1 cellular context compared by ENCODE assay signal in the genomic region with DNA sequence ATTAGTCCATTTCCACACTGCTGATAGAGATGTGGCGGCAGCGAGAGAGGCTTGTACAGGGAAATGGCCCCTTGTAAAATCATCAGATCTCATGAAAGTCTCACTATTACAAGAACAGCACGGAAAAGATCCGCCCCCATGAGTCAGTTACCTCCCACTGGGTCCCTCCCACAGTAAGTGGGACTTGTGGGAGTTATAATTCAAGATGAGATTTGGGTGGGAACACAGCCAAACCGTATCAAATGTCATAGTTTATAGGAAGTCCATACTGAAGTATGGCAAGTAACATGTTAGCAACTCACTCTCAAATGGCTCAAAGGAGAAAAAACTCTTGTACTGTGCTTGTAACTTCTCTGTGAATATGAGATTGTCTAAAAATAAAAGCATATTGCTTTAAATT.
TF ChIP-seq lines count a peak whose summit lies in the region.

No MANE protein-coding gene starts in this region.

TF ChIP-seq in HEK293, 187 proteins besides CTCF, POLR2A, EP300 and RAD21 (continued from another document and continues in another):
- TF ChIP-seq, protein P1, sequence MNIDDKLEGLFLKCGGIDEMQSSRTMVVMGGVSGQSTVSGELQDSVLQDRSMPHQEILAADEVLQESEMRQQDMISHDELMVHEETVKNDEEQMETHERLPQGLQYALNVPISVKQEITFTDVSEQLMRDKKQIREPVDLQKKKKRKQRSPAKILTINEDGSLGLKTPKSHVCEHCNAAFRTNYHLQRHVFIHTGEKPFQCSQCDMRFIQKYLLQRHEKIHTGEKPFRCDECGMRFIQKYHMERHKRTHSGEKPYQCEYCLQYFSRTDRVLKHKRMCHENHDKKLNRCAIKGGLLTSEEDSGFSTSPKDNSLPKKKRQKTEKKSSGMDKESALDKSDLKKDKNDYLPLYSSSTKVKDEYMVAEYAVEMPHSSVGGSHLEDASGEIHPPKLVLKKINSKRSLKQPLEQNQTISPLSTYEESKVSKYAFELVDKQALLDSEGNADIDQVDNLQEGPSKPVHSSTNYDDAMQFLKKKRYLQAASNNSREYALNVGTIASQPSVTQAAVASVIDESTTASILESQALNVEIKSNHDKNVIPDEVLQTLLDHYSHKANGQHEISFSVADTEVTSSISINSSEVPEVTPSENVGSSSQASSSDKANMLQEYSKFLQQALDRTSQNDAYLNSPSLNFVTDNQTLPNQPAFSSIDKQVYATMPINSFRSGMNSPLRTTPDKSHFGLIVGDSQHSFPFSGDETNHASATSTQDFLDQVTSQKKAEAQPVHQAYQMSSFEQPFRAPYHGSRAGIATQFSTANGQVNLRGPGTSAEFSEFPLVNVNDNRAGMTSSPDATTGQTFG (tag by site-specific recombination; IDR thresholded peaks at IDR 0.05; ENCODE audit: borderline replicate concordance) = no peak
- TF ChIP-seq ZNF585B (tag by site-specific recombination; IDR thresholded peaks at IDR 0.05) (no peak), ZNF404 (tag by site-specific recombination; IDR thresholded peaks at IDR 0.05) (no peak), ZNF155 (tag by site-specific recombination; IDR thresholded peaks at IDR 0.05) (no peak), GFI1B (tag by site-specific recombination; IDR thresholded peaks at IDR 0.05) (peak; percentile 73; the same call in 1 of the 2 replicates), ZNF623 (tag by site-specific recombination; IDR thresholded peaks at IDR 0.05) (no peak), ZNF626 (tag by site-specific recombination; IDR thresholded peaks at IDR 0.05) (no peak), ZBTB1 (tag by site-specific recombination; IDR thresholded peaks at IDR 0.05) (no peak), ZFHX2 (tag by site-specific recombination; conservative IDR thresholded peaks at IDR 0.05) (peak; percentile 97), ZNF266 (tag by site-specific recombination; IDR thresholded peaks at IDR 0.05; ENCODE audit: low read depth) (no peak), ZNF426 (tag by site-specific recombination; IDR thresholded peaks at IDR 0.05) (no peak), ZNF830 (tag by site-specific recombination; IDR thresholded peaks at IDR 0.05; ENCODE audit: low read depth) (no peak), ZNF777 (tag by site-specific recombination; IDR thresholded peaks at IDR 0.05; ENCODE audit: borderline replicate concordance) (no peak), ZNF292 (tag by site-specific recombination; IDR thresholded peaks at IDR 0.05; ENCODE audit: borderline replicate concordance, low read depth) (no peak), TSHZ1 (tag by site-specific recombination; IDR thresholded peaks at IDR 0.05; ENCODE audit: borderline replicate concordance) (peak; percentile 37; the same call in 1 of the 2 replicates), GLI4 (tag by site-specific recombination; IDR thresholded peaks at IDR 0.05) (no peak), ZNF16 (tag by site-specific recombination; IDR thresholded peaks at IDR 0.05; ENCODE audit: low read depth) (no peak), ZNF561 (tag by site-specific recombination; IDR thresholded peaks at IDR 0.05; ENCODE audit: borderline replicate concordance) (no peak; the same call in 1 of the 2 replicates), ZBTB21 (tag by site-specific recombination; IDR thresholded peaks at IDR 0.05) (no peak; the same call in 1 of the 2 replicates), ZBTB8A (tag by site-specific recombination; IDR thresholded peaks at IDR 0.05) (peak; percentile 9; the same call in 1 of the 2 replicates), ZNF366 (tag by site-specific recombination; conservative IDR thresholded peaks at IDR 0.05) (peak; percentile 64), WT1 (tag by site-specific recombination; IDR thresholded peaks at IDR 0.05) (peak; percentile 89), ZXDB (tag by site-specific recombination; IDR thresholded peaks at IDR 0.05) (peak; percentile 56; the same call in 1 of the 2 replicates), ZNF341 (tag by site-specific recombination; IDR thresholded peaks at IDR 0.05; ENCODE audit: low read depth) (peak; percentile 61), ZBTB17 (tag by site-specific recombination; IDR thresholded peaks at IDR 0.05) (no peak; the same call in none of the 2 replicates), MEIS1 (CRISPR knock-in tag; IDR thresholded peaks at IDR 0.05; ENCODE audit: borderline replicate concordance) (no peak), ZNF610 (tag by site-specific recombination; IDR thresholded peaks at IDR 0.05; ENCODE audit: borderline replicate concordance) (no peak), ZNF513 (tag by site-specific recombination; IDR thresholded peaks at IDR 0.05) (no peak), KLF16 (tag by site-specific recombination; IDR thresholded peaks at IDR 0.05) (no peak; the same call in 1 of the 2 replicates), ZNF530 (tag by site-specific recombination; IDR thresholded peaks at IDR 0.05; ENCODE audit: low read depth) (no peak), INSM2 (tag by site-specific recombination; IDR thresholded peaks at IDR 0.05) (no peak), HOXD13 (CRISPR knock-in tag; IDR thresholded peaks at IDR 0.05; ENCODE audit: borderline replicate concordance) (0 out of 2 replicates have a peak, but pooled peaks have one; percentile 32), ZNF48 (tag by site-specific recombination; IDR thresholded peaks at IDR 0.05) (no peak), ZNF19 (tag by site-specific recombination; IDR thresholded peaks at IDR 0.05; ENCODE audit: low read depth) (no peak), ZNF202 (tag by site-specific recombination; IDR thresholded peaks at IDR 0.05; ENCODE audit: borderline replicate concordance) (no peak), ZNF548 (tag by site-specific recombination; IDR thresholded peaks at IDR 0.05) (no peak), ZNF184 (tag by site-specific recombination; IDR thresholded peaks at IDR 0.05) (0 out of 2 replicates have a peak, but pooled peaks have one; percentile 65), ZNF670 (tag by site-specific recombination; IDR thresholded peaks at IDR 0.05; ENCODE audit: low read depth) (no peak), ZSCAN30 (tag by site-specific recombination; IDR thresholded peaks at IDR 0.05) (no peak), ZNF169 (tag by site-specific recombination; IDR thresholded peaks at IDR 0.05) (no peak), ZNF843 (tag by site-specific recombination; IDR thresholded peaks at IDR 0.05) (peak; percentile 68; the same call in 1 of the 2 replicates)
- TF ChIP-seq, protein P2, sequence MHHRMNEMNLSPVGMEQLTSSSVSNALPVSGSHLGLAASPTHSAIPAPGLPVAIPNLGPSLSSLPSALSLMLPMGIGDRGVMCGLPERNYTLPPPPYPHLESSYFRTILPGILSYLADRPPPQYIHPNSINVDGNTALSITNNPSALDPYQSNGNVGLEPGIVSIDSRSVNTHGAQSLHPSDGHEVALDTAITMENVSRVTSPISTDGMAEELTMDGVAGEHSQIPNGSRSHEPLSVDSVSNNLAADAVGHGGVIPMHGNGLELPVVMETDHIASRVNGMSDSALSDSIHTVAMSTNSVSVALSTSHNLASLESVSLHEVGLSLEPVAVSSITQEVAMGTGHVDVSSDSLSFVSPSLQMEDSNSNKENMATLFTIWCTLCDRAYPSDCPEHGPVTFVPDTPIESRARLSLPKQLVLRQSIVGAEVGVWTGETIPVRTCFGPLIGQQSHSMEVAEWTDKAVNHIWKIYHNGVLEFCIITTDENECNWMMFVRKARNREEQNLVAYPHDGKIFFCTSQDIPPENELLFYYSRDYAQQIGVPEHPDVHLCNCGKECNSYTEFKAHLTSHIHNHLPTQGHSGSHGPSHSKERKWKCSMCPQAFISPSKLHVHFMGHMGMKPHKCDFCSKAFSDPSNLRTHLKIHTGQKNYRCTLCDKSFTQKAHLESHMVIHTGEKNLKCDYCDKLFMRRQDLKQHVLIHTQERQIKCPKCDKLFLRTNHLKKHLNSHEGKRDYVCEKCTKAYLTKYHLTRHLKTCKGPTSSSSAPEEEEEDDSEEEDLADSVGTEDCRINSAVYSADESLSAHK (tag by site-specific recombination; IDR thresholded peaks at IDR 0.05) = peak; percentile 58; the same call in 1 of the 2 replicates
- TF ChIP-seq, protein P3, sequence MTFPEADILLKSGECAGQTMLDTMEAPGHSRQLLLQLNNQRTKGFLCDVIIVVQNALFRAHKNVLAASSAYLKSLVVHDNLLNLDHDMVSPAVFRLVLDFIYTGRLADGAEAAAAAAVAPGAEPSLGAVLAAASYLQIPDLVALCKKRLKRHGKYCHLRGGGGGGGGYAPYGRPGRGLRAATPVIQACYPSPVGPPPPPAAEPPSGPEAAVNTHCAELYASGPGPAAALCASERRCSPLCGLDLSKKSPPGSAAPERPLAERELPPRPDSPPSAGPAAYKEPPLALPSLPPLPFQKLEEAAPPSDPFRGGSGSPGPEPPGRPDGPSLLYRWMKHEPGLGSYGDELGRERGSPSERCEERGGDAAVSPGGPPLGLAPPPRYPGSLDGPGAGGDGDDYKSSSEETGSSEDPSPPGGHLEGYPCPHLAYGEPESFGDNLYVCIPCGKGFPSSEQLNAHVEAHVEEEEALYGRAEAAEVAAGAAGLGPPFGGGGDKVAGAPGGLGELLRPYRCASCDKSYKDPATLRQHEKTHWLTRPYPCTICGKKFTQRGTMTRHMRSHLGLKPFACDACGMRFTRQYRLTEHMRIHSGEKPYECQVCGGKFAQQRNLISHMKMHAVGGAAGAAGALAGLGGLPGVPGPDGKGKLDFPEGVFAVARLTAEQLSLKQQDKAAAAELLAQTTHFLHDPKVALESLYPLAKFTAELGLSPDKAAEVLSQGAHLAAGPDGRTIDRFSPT (tag by site-specific recombination; IDR thresholded peaks at IDR 0.05) = no peak
- TF ChIP-seq, protein P4, sequence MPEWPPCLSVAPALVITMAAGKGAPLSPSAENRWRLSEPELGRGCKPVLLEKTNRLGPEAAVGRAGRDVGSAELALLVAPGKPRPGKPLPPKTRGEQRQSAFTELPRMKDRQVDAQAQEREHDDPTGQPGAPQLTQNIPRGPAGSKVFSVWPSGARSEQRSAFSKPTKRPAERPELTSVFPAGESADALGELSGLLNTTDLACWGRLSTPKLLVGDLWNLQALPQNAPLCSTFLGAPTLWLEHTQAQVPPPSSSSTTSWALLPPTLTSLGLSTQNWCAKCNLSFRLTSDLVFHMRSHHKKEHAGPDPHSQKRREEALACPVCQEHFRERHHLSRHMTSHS (tag by site-specific recombination; IDR thresholded peaks at IDR 0.05) = no peak
- TF ChIP-seq, protein P5, sequence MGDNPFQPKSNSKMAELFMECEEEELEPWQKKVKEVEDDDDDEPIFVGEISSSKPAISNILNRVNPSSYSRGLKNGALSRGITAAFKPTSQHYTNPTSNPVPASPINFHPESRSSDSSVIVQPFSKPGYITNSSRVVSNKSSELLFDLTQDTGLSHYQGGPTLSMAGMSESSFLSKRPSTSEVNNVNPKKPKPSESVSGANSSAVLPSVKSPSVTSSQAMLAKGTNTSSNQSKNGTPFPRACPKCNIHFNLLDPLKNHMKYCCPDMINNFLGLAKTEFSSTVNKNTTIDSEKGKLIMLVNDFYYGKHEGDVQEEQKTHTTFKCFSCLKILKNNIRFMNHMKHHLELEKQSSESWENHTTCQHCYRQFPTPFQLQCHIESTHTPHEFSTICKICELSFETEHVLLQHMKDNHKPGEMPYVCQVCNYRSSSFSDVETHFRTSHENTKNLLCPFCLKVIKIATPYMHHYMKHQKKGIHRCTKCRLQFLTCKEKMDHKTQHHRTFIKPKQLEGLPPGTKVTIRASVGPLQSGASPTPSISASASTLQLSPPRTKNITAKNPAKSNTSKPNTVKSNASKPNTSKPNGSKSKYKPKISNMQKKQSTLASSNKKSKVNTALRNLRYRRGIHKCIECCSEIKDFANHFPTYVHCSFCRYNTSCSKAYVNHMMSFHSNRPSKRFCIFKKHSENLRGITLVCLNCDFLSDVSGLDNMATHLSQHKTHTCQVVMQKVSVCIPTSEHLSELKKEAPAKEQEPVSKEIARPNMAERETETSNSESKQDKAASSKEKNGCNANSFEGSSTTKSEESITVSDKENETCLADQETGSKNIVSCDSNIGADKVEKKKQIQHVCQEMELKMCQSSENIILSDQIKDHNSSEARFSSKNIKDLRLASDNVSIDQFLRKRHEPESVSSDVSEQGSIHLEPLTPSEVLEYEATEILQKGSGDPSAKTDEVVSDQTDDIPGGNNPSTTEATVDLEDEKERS (tag by site-specific recombination; IDR thresholded peaks at IDR 0.05) = no peak
